9 cellular contexts compared by ENCODE assay signal in genomic region chr11:119016216-119017009, GRCh38. TPM values are rescaled to one million over a fixed set of nuclear protein-coding genes. Genes with fewer than 3 reads are reported as not detected.
DNase-seq lines count a peak whose midpoint lies in the region; ATAC-seq, FAIRE-seq and TF ChIP-seq lines count a peak whose summit lies in the region.
"Had no signal": no experiment of that assay in that cellular context is flagged by ENCODE, and none has a peak within 500 bp of the region (broad histone marks: within the 10 kb centered on the region; RNA-seq: fewer than 3 reads in every experiment).

No MANE protein-coding gene starts in this region.

- H3K9ac ChIP-seq in endodermal cell (ENCODE audit: extremely low read depth, low read length, poor library complexity, severe bottlenecking) = peak overlapping the region; percentile 94

- peak overlapping the region; percentile 99 for H3K4me3 ChIP-seq in endodermal cell (ENCODE audit: low read length)
- H3K4me3 ChIP-seq in psoas muscle = peak overlapping the region; percentile 88
- peak overlapping the region in 1 of 4 donors; percentile 99 for H3K4me3 ChIP-seq in transverse colon

- intact Hi-C loops in psoas muscle (cut with DNase I) = loop anchor here in 1 of 2 donors (5.0 to 10.0 kb wide), 2 partner anchors 89 to 112 kb away; partner anchors contain the start of gene BCL9L
- intact Hi-C loops in transverse colon (cut with DNase I; ENCODE audit: low total_unique reads) = no loop called here

- H3K36me3 ChIP-seq in endodermal cell (ENCODE audit: control insufficient read depth, insufficient read depth, low read length) = peaks cover 67% of the 10 kb centered on the region
- H3K36me3 ChIP-seq in psoas muscle (ENCODE audit: insufficient read depth in 1 of 2, low read depth in 1 of 2) = peaks cover 5 to 69% of the 10 kb centered on the region in 2 donors
- H3K36me3 ChIP-seq in transverse colon = peaks cover 0 to 47% (median 13%) of the 10 kb centered on the region in 4 donors

- no peak for DNase-seq in GM12892 (ENCODE audit: insufficient read length)
- DNase-seq in endodermal cell = no peak
- no peak for DNase-seq in psoas muscle
- no peak for DNase-seq in transverse colon
- no peak for DNase-seq in NK-92 treated with Interleukin-12 subunit alpha and Interleukin-12 subunit beta, amount 100 ng/mL, for 24 hours (lab: John Stamatoyannopoulos, UW)
- no peak for DNase-seq in SHP77 treated with DMSO at 0.1 percent for 48 hours (lab: John Stamatoyannopoulos, UW)
- DNase-seq: NCI-H526 had no signal

- TF ChIP-seq CTCF in endodermal cell (conservative IDR thresholded peaks at IDR 0.05) = no peak
- no peak for TF ChIP-seq CTCF in psoas muscle (IDR thresholded peaks at IDR 0.05)
- no peak for TF ChIP-seq CTCF in transverse colon (IDR thresholded peaks at IDR 0.05)

- H3K9me3 Mint-ChIP-seq in endodermal cell = no peaks in the 10 kb centered on the region

- H3K27me3 ChIP-seq in endodermal cell (ENCODE audit: control insufficient read depth, insufficient read depth, low read length, poor library complexity, severe bottlenecking) = no peaks in the 10 kb centered on the region
- no peaks in the 10 kb centered on the region for H3K27me3 ChIP-seq in psoas muscle (ENCODE audit: insufficient read depth in 3 of 3, low read length in 2 of 3)
- H3K27me3 ChIP-seq in transverse colon = no peaks in the 10 kb centered on the region

- H3K9me3 ChIP-seq in endodermal cell (ENCODE audit: control insufficient read depth, low read length) (no peaks in the 10 kb centered on the region), psoas muscle (no peaks in the 10 kb centered on the region), transverse colon (no peaks in the 10 kb centered on the region)

- H3K27ac ChIP-seq in endodermal cell (ENCODE audit: low read depth, low read length) (no peak overlapping the region), psoas muscle (peak overlapping the region; percentile 94), transverse colon (peak overlapping the region in 2 of 4 donors; percentile 88 to 95)

- in situ Hi-C loops in transverse colon (cut with MboI; ENCODE audit: low pct_ligation_motif_present in 1 of 4, low pct_unique_long_range_greater_than_20kb in 1 of 4, low sequenced_read_pairs in 3 of 4) = no loop called here

- peak overlapping the region; percentile 100 for H3K4me3 Mint-ChIP-seq in endodermal cell

- peak overlapping the region; percentile 75 for H3K27ac Mint-ChIP-seq in endodermal cell

- ATAC-seq in psoas muscle = no peak
- ATAC-seq in GM18502 (IDR thresholded peaks at IDR 0.05; ENCODE audit: poor library complexity, unreplicated experiment) = no peak

- H3K4me1 ChIP-seq in endodermal cell (ENCODE audit: control insufficient read depth, insufficient read depth, low read length) (peaks cover 6% of the 10 kb centered on the region), psoas muscle (peaks cover 37% of the 10 kb centered on the region), transverse colon (peaks cover 23 to 44% (median 40%) of the 10 kb centered on the region in 4 donors)

- 0 out of 2 replicates have a peak, but pooled peaks have one; percentile 41 for TF ChIP-seq POLR2A in GM12892 (IDR thresholded peaks at IDR 0.05; ENCODE audit: low read depth, low read length)
- no peak for TF ChIP-seq POLR2A in transverse colon (IDR thresholded peaks at IDR 0.05)

- 88 to 91% methylated on average over 10 to 13 of the region's 14 CpGs for WGBS in endodermal cell (ENCODE audit: insufficient coverage in 1 of 2, insufficient read length in 1 of 2), 2 experiments
- WGBS in psoas muscle, 3 donors = 58 to 71% (median 61%) methylated on average over 14 of the region's 14 CpGs
- 63 to 67% methylated on average over 10 to 14 of the region's 14 CpGs for WGBS in transverse colon (ENCODE audit: low coverage in 1 of 2), 2 donors

- H3K36me3 Mint-ChIP-seq in endodermal cell (ENCODE audit: low read depth) = peaks cover 64% of the 10 kb centered on the region

- FAIRE-seq in GM12892 (lab: Jason Lieb, UNC) = no peak

- H3K27me3 Mint-ChIP-seq in endodermal cell (ENCODE audit: insufficient read depth) = no peaks in the 10 kb centered on the region

- H3K4me1 Mint-ChIP-seq in endodermal cell = peaks cover 10% of the 10 kb centered on the region

- TF ChIP-seq EP300 in transverse colon (IDR thresholded peaks at IDR 0.05; ENCODE audit: low read depth) = no peak

TF ChIP-seq in PFSK-1, 5 proteins besides CTCF, POLR2A, EP300 and RAD21:
- peak; percentile 53; the same call in 1 of the 2 replicates for TF ChIP-seq POLR2AphosphoS5 (IDR thresholded peaks at IDR 0.05; ENCODE audit: low read depth, low read length)
- TF ChIP-seq TAF1 (IDR thresholded peaks at IDR 0.05; ENCODE audit: borderline replicate concordance, insufficient read depth, low read length) = no peak
- no peak for TF ChIP-seq REST (IDR thresholded peaks at IDR 0.05; ENCODE audit: insufficient read depth in 1 of 2, low read depth in 2 of 2, low read length in 2 of 2)
- no peak for TF ChIP-seq SIN3A (IDR thresholded peaks at IDR 0.05; ENCODE audit: borderline replicate concordance, insufficient read depth, low read length)
- no peak for TF ChIP-seq FOXP2 (optimal IDR thresholded peaks at IDR 0.05; ENCODE audit: borderline replicate concordance, extremely low read depth, extremely low read length, insufficient read depth)

RNA-seq across cellular contexts. Expression of gene RPS25, which starts 1.7 kb away (rescaled TPM):
- polyA plus RNA-seq in GM12892 (2012; ENCODE audit: missing spikeins) = 4,000 TPM
- 1,270 TPM for polyA plus RNA-seq in PFSK-1 (2012; ENCODE audit: insufficient read length, low read depth)
- total RNA-seq in endodermal cell (1,000 to 10,000 TPM; 1,289 to 1,299 TPM), psoas muscle (1,000 to 10,000 TPM; 1,024 to 1,264 (median 1,219) TPM), transverse colon (1,000 to 10,000 TPM in 1 of 4 donors, 100 to 1,000 TPM in 3; 220 to 1,105 (median 540) TPM)
- polyA plus RNA-seq in endodermal cell (2013, experiment 1 of 2) = 1,099 TPM
- polyA plus RNA-seq in endodermal cell (2013, experiment 2 of 2) = 1,071 TPM
- 1,000 to 10,000 TPM; 1,713 to 2,514 (median 2,031) TPM for polyA plus RNA-seq in psoas muscle

RNA-seq across cellular contexts. Expression of gene TRAPPC4, which starts 2.2 kb away (rescaled TPM):
- 55.2 TPM for polyA plus RNA-seq in GM12892 (2012; ENCODE audit: missing spikeins)
- polyA plus RNA-seq in PFSK-1 (2012; ENCODE audit: insufficient read length, low read depth) = 58.4 TPM
- total RNA-seq in endodermal cell (10 to 100 TPM; 60.0 to 66.8 TPM), psoas muscle (10 to 100 TPM; 46.1 to 61.5 (median 56.8) TPM), transverse colon (100 to 1,000 TPM in 1 of 4 donors, 10 to 100 TPM in 3; 37.4 to 105 (median 74.8) TPM)
- polyA plus RNA-seq in endodermal cell (2013, experiment 1 of 2) = 78.9 TPM
- 77.1 TPM for polyA plus RNA-seq in endodermal cell (2013, experiment 2 of 2)
- polyA plus RNA-seq in psoas muscle = 10 to 100 TPM; 39.0 to 99.5 (median 52.8) TPM

RNA-seq across cellular contexts. Expression of gene SLC37A4, which starts 14.3 kb away (rescaled TPM):
- polyA plus RNA-seq in GM12892 (2012; ENCODE audit: missing spikeins) = 32.5 TPM
- polyA plus RNA-seq in PFSK-1 (2012; ENCODE audit: insufficient read length, low read depth) = 11.1 TPM
- total RNA-seq in endodermal cell (10 to 100 TPM; 63.6 to 75.3 TPM), psoas muscle (10 to 100 TPM; 17.0 to 26.9 (median 20.5) TPM), transverse colon (10 to 100 TPM; 34.0 to 88.3 (median 81.2) TPM)
- polyA plus RNA-seq in endodermal cell (2013, experiment 1 of 2) = 53.1 TPM
- 48.1 TPM for polyA plus RNA-seq in endodermal cell (2013, experiment 2 of 2)
- polyA plus RNA-seq in psoas muscle = 10 to 100 TPM; 10.6 to 34.3 (median 25.9) TPM

RNA-seq across cellular contexts. Expression of gene CENATAC, which starts 18.5 kb away (rescaled TPM):
- 22.1 TPM for polyA plus RNA-seq in GM12892 (2012; ENCODE audit: missing spikeins)
- 4.8 TPM for polyA plus RNA-seq in PFSK-1 (2012; ENCODE audit: insufficient read length, low read depth)
- total RNA-seq in endodermal cell = 10 to 100 TPM; 38.7 to 43.3 TPM
- polyA plus RNA-seq in endodermal cell (2013, experiment 1 of 2) = 17.1 TPM
- 18.8 TPM for polyA plus RNA-seq in endodermal cell (2013, experiment 2 of 2)
- 10 to 100 TPM in 3 of 4 donors, 1 to 10 TPM in 1; 5.4 to 18.9 (median 10.9) TPM for total RNA-seq in psoas muscle
- 10 to 100 TPM in 2 of 3 donors, 1 to 10 TPM in 1; 9.4 to 23.5 (median 10.1) TPM for polyA plus RNA-seq in psoas muscle
- 10 to 100 TPM; 46.1 to 94.3 (median 82.2) TPM for total RNA-seq in transverse colon

RNA-seq across cellular contexts. Expression of gene HYOU1, which starts 40.6 kb away (rescaled TPM):
- 61.7 TPM for polyA plus RNA-seq in GM12892 (2012; ENCODE audit: missing spikeins)
- polyA plus RNA-seq in PFSK-1 (2012; ENCODE audit: insufficient read length, low read depth) = 212 TPM
- total RNA-seq in endodermal cell (100 to 1,000 TPM; 277 to 315 TPM), psoas muscle (10 to 100 TPM; 24.1 to 40.1 (median 33.2) TPM), transverse colon (100 to 1,000 TPM in 1 of 4 donors, 10 to 100 TPM in 3; 46.4 to 131 (median 61.0) TPM)
- 144 TPM for polyA plus RNA-seq in endodermal cell (2013, experiment 1 of 2)
- 161 TPM for polyA plus RNA-seq in endodermal cell (2013, experiment 2 of 2)
- polyA plus RNA-seq in psoas muscle = 10 to 100 TPM; 21.2 to 46.2 (median 30.0) TPM
